13 cellular contexts compared by ENCODE assay signal in genomic region chr18:75205760-75206109, GRCh38. TPM values are rescaled to one million over a fixed set of nuclear protein-coding genes. Genes with fewer than 3 reads are reported as not detected.
DNase-seq lines count a peak whose midpoint lies in the region; ATAC-seq and TF ChIP-seq lines count a peak whose summit lies in the region.
"Had no signal": no experiment of that assay in that cellular context is flagged by ENCODE, and none has a peak within 500 bp of the region (broad histone marks: within the 10 kb centered on the region; RNA-seq: fewer than 3 reads in every experiment).

No MANE protein-coding gene starts in this region.

- H3K36me3 Mint-ChIP-seq in activated naive CD8-positive, alpha-beta T cell: peaks cover 5% of the 10 kb centered on the region
- peaks cover 16% of the 10 kb centered on the region for H3K36me3 Mint-ChIP-seq in activated naive CD8-positive, alpha-beta T cell treated with anti-CD3 and anti-CD28 coated beads, Interleukin-2, amount 50 U/mL, for 24 hours (ENCODE audit: low read depth)
- H3K36me3 Mint-ChIP-seq in activated naive CD8-positive, alpha-beta T cell treated with anti-CD3 and anti-CD28 coated beads, Interleukin-2, amount 10 ng/mL, durations not matched to agents 7 days and 5 days: peaks cover 15% of the 10 kb centered on the region

- H3K4me2 ChIP-seq in osteoblast (ENCODE audit: insufficient read depth, low read length): no peak overlapping the region

- H3K27me3 ChIP-seq in lower lobe of right lung (ENCODE audit: low read depth): no peaks in the 10 kb centered on the region
- no peaks in the 10 kb centered on the region for H3K27me3 ChIP-seq in testis
- no peaks in the 10 kb centered on the region for H3K27me3 ChIP-seq in osteoblast (ENCODE audit: insufficient read depth, low read length)
- H3K27me3 ChIP-seq: SJSA1 had no signal

- H3K4me1 Mint-ChIP-seq in activated naive CD8-positive, alpha-beta T cell (ENCODE audit: low read depth): peaks cover 46% of the 10 kb centered on the region
- H3K4me1 Mint-ChIP-seq in activated naive CD8-positive, alpha-beta T cell treated with anti-CD3 and anti-CD28 coated beads, Interleukin-2, amount 50 U/mL, for 24 hours: peaks cover 37% of the 10 kb centered on the region
- H3K4me1 Mint-ChIP-seq in activated naive CD8-positive, alpha-beta T cell treated with anti-CD3 and anti-CD28 coated beads, Interleukin-2, amount 10 ng/mL, durations not matched to agents 7 days and 5 days: peaks cover 31% of the 10 kb centered on the region

- H3K4me1 ChIP-seq in lower lobe of right lung: peaks cover 43% of the 10 kb centered on the region
- H3K4me1 ChIP-seq in testis: peaks cover 25% of the 10 kb centered on the region
- H3K4me1 ChIP-seq in osteoblast (ENCODE audit: insufficient read depth, low read length): peaks cover 27% of the 10 kb centered on the region

- ATAC-seq in activated naive CD8-positive, alpha-beta T cell treated with anti-CD3 and anti-CD28 coated beads, Interleukin-2, amount 50 U/mL, for 24 hours: no peak
- ATAC-seq in activated naive CD8-positive, alpha-beta T cell treated with anti-CD3 and anti-CD28 coated beads, Interleukin-2, amount 10 ng/mL, durations not matched to agents 7 days and 5 days (ENCODE audit: low read depth): no peak
- ATAC-seq in lower lobe of right lung: no peak
- ATAC-seq: left lobe of liver had no signal

- DNase-seq in activated naive CD8-positive, alpha-beta T cell treated with anti-CD3 and anti-CD28 coated beads, Interleukin-2, amount 50 U/mL, for 24 hours: no peak
- no peak for DNase-seq in activated naive CD8-positive, alpha-beta T cell treated with anti-CD3 and anti-CD28 coated beads, Interleukin-2, amount 10 ng/mL, durations not matched to agents 7 days and 5 days
- no peak for DNase-seq in lower lobe of right lung
- peak; percentile 75 for DNase-seq in testis
- no peak for DNase-seq in GM10266 (ENCODE audit: extremely low spot score)
- no peak for DNase-seq in OCI-M2 (lab: John Stamatoyannopoulos, UW; ENCODE audit: unreplicated experiment)
- no peak for DNase-seq in osteoblast (ENCODE audit: insufficient read length, low spot score, missing footprints)
- DNase-seq: C1 segment of cervical spinal cord; NCI-H187 treated with DMSO at 0.1 percent for 48 hours; stimulated activated CD4-positive, alpha-beta T cell treated with anti-CD3 and anti-CD28 coated beads, Interleukin-1b, Interleukin-23, amount 100 ng/mL, for 48 hours had no signal

- H3K9me3 ChIP-seq in lower lobe of right lung (no peaks in the 10 kb centered on the region), testis (no peaks in the 10 kb centered on the region), osteoblast (ENCODE audit: low read depth, low read length) (no peaks in the 10 kb centered on the region)
- H3K9me3 ChIP-seq: SJSA1 had no signal

- intact Hi-C loops in lower lobe of right lung (cut with DNase I): no loop called here
- intact Hi-C loops in testis (cut with DNase I; ENCODE audit: low total_unique reads): loop anchor here (10.0 kb wide), 2 partner anchors 49 to 279 kb away; no protein-coding TSS in a partner anchor

- H3K79me2 ChIP-seq in osteoblast (ENCODE audit: insufficient read depth, low read length): peaks cover 64% of the 10 kb centered on the region

- 9 to 10% methylated on average over 9 of the region's 9 CpGs for WGBS in testis, 2 donors

- peak overlapping the region; percentile 54 for H3K4me3 ChIP-seq in lower lobe of right lung
- H3K4me3 ChIP-seq in testis: peak overlapping the region; percentile 44 to 62
- H3K4me3 ChIP-seq in osteoblast (ENCODE audit: insufficient read depth, low read length): no peak overlapping the region
- H3K4me3 ChIP-seq: SJSA1 had no signal

- POLR2A ChIA-PET in activated naive CD8-positive, alpha-beta T cell treated with anti-CD3 and anti-CD28 coated beads, Interleukin-2, amount 10 ng/mL, durations not matched to agents 7 days and 5 days (lab: Charles Lee): no interaction called here

- H3K27me3 Mint-ChIP-seq in activated naive CD8-positive, alpha-beta T cell: no peaks in the 10 kb centered on the region
- peaks cover 5% of the 10 kb centered on the region for H3K27me3 Mint-ChIP-seq in activated naive CD8-positive, alpha-beta T cell treated with anti-CD3 and anti-CD28 coated beads, Interleukin-2, amount 50 U/mL, for 24 hours
- H3K27me3 Mint-ChIP-seq in activated naive CD8-positive, alpha-beta T cell treated with anti-CD3 and anti-CD28 coated beads, Interleukin-2, amount 10 ng/mL, durations not matched to agents 7 days and 5 days: peaks cover 33% of the 10 kb centered on the region

- peak overlapping the region; percentile 31 for H3K27ac ChIP-seq in lower lobe of right lung
- peak overlapping the region; percentile 86 to 97 for H3K27ac ChIP-seq in testis
- no peak overlapping the region for H3K27ac ChIP-seq in osteoblast (ENCODE audit: low read depth, low read length)
- H3K27ac ChIP-seq: SJSA1 had no signal

- H3K27ac Mint-ChIP-seq in activated naive CD8-positive, alpha-beta T cell: peak overlapping the region; percentile 34
- no peak overlapping the region for H3K27ac Mint-ChIP-seq in activated naive CD8-positive, alpha-beta T cell treated with anti-CD3 and anti-CD28 coated beads, Interleukin-2, amount 50 U/mL, for 24 hours
- H3K27ac Mint-ChIP-seq in activated naive CD8-positive, alpha-beta T cell treated with anti-CD3 and anti-CD28 coated beads, Interleukin-2, amount 10 ng/mL, durations not matched to agents 7 days and 5 days: no peak overlapping the region

- H3K9me3 Mint-ChIP-seq in activated naive CD8-positive, alpha-beta T cell (ENCODE audit: low read depth): no peaks in the 10 kb centered on the region
- no peaks in the 10 kb centered on the region for H3K9me3 Mint-ChIP-seq in activated naive CD8-positive, alpha-beta T cell treated with anti-CD3 and anti-CD28 coated beads, Interleukin-2, amount 50 U/mL, for 24 hours
- no peaks in the 10 kb centered on the region for H3K9me3 Mint-ChIP-seq in activated naive CD8-positive, alpha-beta T cell treated with anti-CD3 and anti-CD28 coated beads, Interleukin-2, amount 10 ng/mL, durations not matched to agents 7 days and 5 days

- H3K36me3 ChIP-seq in lower lobe of right lung: peaks cover 14% of the 10 kb centered on the region
- H3K36me3 ChIP-seq in testis (ENCODE audit: low read depth, missing control alignments): no peaks in the 10 kb centered on the region
- peaks cover 4% of the 10 kb centered on the region for H3K36me3 ChIP-seq in osteoblast (ENCODE audit: insufficient read depth, low read length)

- H3K4me3 Mint-ChIP-seq in activated naive CD8-positive, alpha-beta T cell: peak overlapping the region; percentile 74
- no peak overlapping the region for H3K4me3 Mint-ChIP-seq in activated naive CD8-positive, alpha-beta T cell treated with anti-CD3 and anti-CD28 coated beads, Interleukin-2, amount 50 U/mL, for 24 hours
- peak overlapping the region; percentile 1 for H3K4me3 Mint-ChIP-seq in activated naive CD8-positive, alpha-beta T cell treated with anti-CD3 and anti-CD28 coated beads, Interleukin-2, amount 10 ng/mL, durations not matched to agents 7 days and 5 days

- TF ChIP-seq POLR2A in testis (IDR thresholded peaks at IDR 0.05): no peak

- no peak for TF ChIP-seq CTCF in lower lobe of right lung (IDR thresholded peaks at IDR 0.05)
- no peak for TF ChIP-seq CTCF in testis (IDR thresholded peaks at IDR 0.05)
- TF ChIP-seq CTCF in GM10266 (IDR thresholded peaks at IDR 0.05; ENCODE audit: control insufficient read depth, insufficient read depth, low read depth, missing control alignments): no peak
- TF ChIP-seq CTCF in osteoblast (IDR thresholded peaks at IDR 0.05; ENCODE audit: extremely low read depth, low read depth, low read length): no peak

- peaks cover 28% of the 10 kb centered on the region for H4K20me1 ChIP-seq in osteoblast (ENCODE audit: insufficient read depth, low read length)

- H2AFZ ChIP-seq in osteoblast (ENCODE audit: low read length): no peak overlapping the region

RNA-seq across cellular contexts. Expression of gene PTGR3, which starts 3.2 kb away (rescaled TPM):
- 10 to 100 TPM; 36.6 to 37.2 TPM for total RNA-seq in activated naive CD8-positive, alpha-beta T cell treated with anti-CD3 and anti-CD28 coated beads, Interleukin-2, amount 10 ng/mL, durations not matched to agents 7 days and 5 days
- total RNA-seq in lower lobe of right lung (37.3 TPM), testis (10 to 100 TPM; 13.9 to 27.9 TPM), osteoblast (8.3 and 10.3 TPM in 2 replicates)
- 15.7 TPM for polyA plus RNA-seq in testis (ENCODE audit: insufficient read depth, low read depth, low replicate concordance)

RNA-seq across cellular contexts. Expression of gene TSHZ1, which starts 4.9 kb away (rescaled TPM):
- 10 to 100 TPM; 23.7 to 25.2 TPM for total RNA-seq in activated naive CD8-positive, alpha-beta T cell treated with anti-CD3 and anti-CD28 coated beads, Interleukin-2, amount 10 ng/mL, durations not matched to agents 7 days and 5 days
- total RNA-seq in lower lobe of right lung (17.0 TPM), testis (10 to 100 TPM; 18.4 to 36.2 TPM), osteoblast (8.5 and 10.5 TPM in 2 replicates)
- 12.8 TPM for polyA plus RNA-seq in testis (ENCODE audit: insufficient read depth, low read depth, low replicate concordance)
